In the genomic region with DNA sequence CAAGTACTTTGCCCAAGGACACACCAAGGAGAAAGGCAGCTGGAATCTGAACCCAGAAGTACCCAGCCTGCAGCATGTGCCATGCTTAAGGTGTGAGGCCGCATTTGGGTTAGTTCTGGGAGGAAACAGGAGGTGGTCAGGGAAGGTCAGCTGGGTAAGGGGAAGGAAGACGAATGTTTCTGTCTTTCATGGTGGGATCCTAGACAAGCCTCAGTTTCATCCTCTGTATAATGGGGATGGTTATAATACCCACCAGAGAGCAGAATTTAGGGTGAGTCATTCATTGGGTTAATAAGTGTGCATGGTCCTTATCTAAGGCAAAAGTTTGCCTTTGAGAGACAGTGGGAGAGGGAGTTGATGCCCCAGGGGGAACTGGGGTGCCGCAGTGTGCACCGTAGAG, we compare ENCODE assay signal across 20 cellular contexts. TPM values are rescaled to one million over a fixed set of nuclear protein-coding genes. Genes with fewer than 3 reads are reported as not detected.
A peak's percentile ranks its signal among the peaks of the same experiment; 100 is the strongest.
DNase-seq lines count a peak whose midpoint lies in the region; ATAC-seq, FAIRE-seq and TF ChIP-seq lines count a peak whose summit lies in the region.
"Had no signal": no experiment of that assay in that cellular context is flagged by ENCODE, and none has a peak within 500 bp of the region (broad histone marks: within the 10 kb centered on the region; RNA-seq: fewer than 3 reads in every experiment).

No MANE protein-coding gene starts in this region.

- TF ChIP-seq CTCF in A549 (IDR thresholded peaks at IDR 0.05) (no peak), dorsolateral prefrontal cortex (IDR thresholded peaks at IDR 0.05 in 54 of 56, conservative IDR thresholded peaks at IDR 0.05 in 2 of 56; ENCODE audit: low read depth in 1 of 56, partially characterized antibody in 56 of 56) (no peak), nephron (IDR thresholded peaks at IDR 0.05; ENCODE audit: unreplicated experiment in 3 of 3) (no peak), lower leg skin (IDR thresholded peaks at IDR 0.05) (no peak)

- H3K27me3 Mint-ChIP-seq in T-helper 17 cell (no peaks in the 10 kb centered on the region), nephron (ENCODE audit: low read depth) (peaks cover 22% of the 10 kb centered on the region)
- H3K27me3 Mint-ChIP-seq in T-helper 2 cell treated with Interferon-gamma antibody and Interleukin-4, amounts not matched to agents 5 μg/mL and 100 μg/mL, for 36 hours (ENCODE audit: low read depth): peaks cover 4% of the 10 kb centered on the region

- H3K4me2 ChIP-seq in A549: no peak overlapping the region

- peaks cover 5% of the 10 kb centered on the region for H3K4me1 ChIP-seq in A549

- H3K27ac Mint-ChIP-seq in T-helper 17 cell (no peak overlapping the region), nephron (no peak overlapping the region)
- no peak overlapping the region for H3K27ac Mint-ChIP-seq in T-helper 2 cell treated with Interferon-gamma antibody and Interleukin-4, amounts not matched to agents 5 μg/mL and 100 μg/mL, for 36 hours

- H3K27me3 ChIP-seq in dorsolateral prefrontal cortex: no peaks in the 10 kb centered on the region
- H3K27me3 ChIP-seq: Peyer's patch, SJSA1 had no signal

- ATAC-seq in A549: no peak
- ATAC-seq in T-helper 17 cell: no peak
- ATAC-seq in GM18498 (IDR thresholded peaks at IDR 0.05; ENCODE audit: unreplicated experiment): no peak
- ATAC-seq: HCT116 had no signal

- 97% methylated on average over 4 of the region's 4 CpGs for WGBS in A549 (ENCODE audit: missing lambda C conversion rate)
- WGBS in lower leg skin, 2 donors: 93 to 98% methylated on average over 4 of the region's 4 CpGs

- no peak overlapping the region for H3K27ac ChIP-seq in A549
- peak overlapping the region in 42 of 59 donors; percentile 2 to 86 (median 72) for H3K27ac ChIP-seq in dorsolateral prefrontal cortex
- H3K27ac ChIP-seq: GM23248, Peyer's patch, SJSA1 had no signal

- POLR2A ChIA-PET in A549 (lab: Yijun Ruan, JAX): no interaction called here

- TF ChIP-seq POLR2A in A549 (IDR thresholded peaks at IDR 0.05; ENCODE audit: low read length): no peak
- TF ChIP-seq POLR2A in lower leg skin (IDR thresholded peaks at IDR 0.05): no peak

- no peak for TF ChIP-seq RAD21 in A549 (conservative IDR thresholded peaks at IDR 0.05 in 1 of 2, IDR thresholded peaks at IDR 0.05 in 1 of 2)

- CTCF ChIA-PET in A549 (lab: Yijun Ruan, JAX): interaction anchor here (0.5 to 7.2 kb wide), 6 partner anchors 9 to 266 kb away, joined by 3 to 67 read pairs (median 4); no protein-coding TSS in a partner anchor

- TF ChIP-seq EP300 in A549 (IDR thresholded peaks at IDR 0.05): no peak

- H3K9me3 ChIP-seq in A549: no peaks in the 10 kb centered on the region
- no peaks in the 10 kb centered on the region for H3K9me3 ChIP-seq in T-helper 17 cell (ENCODE audit: control insufficient read depth, low read length, poor library complexity, severe bottlenecking)
- H3K9me3 ChIP-seq: Peyer's patch, SJSA1 had no signal

- H3K36me3 Mint-ChIP-seq in T-helper 17 cell (ENCODE audit: low read depth): peaks cover 3% of the 10 kb centered on the region
- peaks cover 4% of the 10 kb centered on the region for H3K36me3 Mint-ChIP-seq in nephron (ENCODE audit: low read depth)
- H3K36me3 Mint-ChIP-seq in T-helper 2 cell treated with Interferon-gamma antibody and Interleukin-4, amounts not matched to agents 5 μg/mL and 100 μg/mL, for 36 hours (ENCODE audit: low read depth): peaks cover 11% of the 10 kb centered on the region

- intact Hi-C loops in dorsolateral prefrontal cortex (cut with DNase I): loop anchor here (5.0 kb wide), 2 partner anchors 97 to 117 kb away; partner anchors contain the start of gene MYPOP (in 1 of the 2)
- intact Hi-C loops in lower leg skin (cut with DNase I; ENCODE audit: low total_unique reads): no loop called here

- peaks cover 29% of the 10 kb centered on the region for H3K4me1 Mint-ChIP-seq in T-helper 17 cell
- peaks cover 26% of the 10 kb centered on the region for H3K4me1 Mint-ChIP-seq in nephron
- peaks cover 28% of the 10 kb centered on the region for H3K4me1 Mint-ChIP-seq in T-helper 2 cell treated with Interferon-gamma antibody and Interleukin-4, amounts not matched to agents 5 μg/mL and 100 μg/mL, for 36 hours (ENCODE audit: low read depth)

- DNase-seq in A549 (ENCODE audit: low read depth in 1 of 2, low spot score in 1 of 2): no peak
- no peak for DNase-seq in T-helper 17 cell
- no peak for DNase-seq in dorsolateral prefrontal cortex
- no peak for DNase-seq in T-helper 2 cell treated with Interferon-gamma antibody and Interleukin-4, amounts not matched to agents 5 μg/mL and 100 μg/mL, for 36 hours (ENCODE audit: low spot score)
- no peak for DNase-seq in COLO668 (lab: John Stamatoyannopoulos, UW; ENCODE audit: unreplicated experiment)
- no peak for DNase-seq in lower leg skin (ENCODE audit: low spot score in 2 of 2)
- DNase-seq: DMS79 treated with DMSO at 0.1 percent for 48 hours, GM23248, NCI-H1105, NCI-H1694, NCI-H2081 treated with DMSO at 0.1 percent for 48 hours, Peyer's patch had no signal

- H3K4me3 Mint-ChIP-seq in T-helper 17 cell: peak overlapping the region; percentile 47
- H3K4me3 Mint-ChIP-seq in nephron: peak overlapping the region in 2 of 3 experiments; percentile 22 to 79
- no peak overlapping the region for H3K4me3 Mint-ChIP-seq in T-helper 2 cell treated with Interferon-gamma antibody and Interleukin-4, amounts not matched to agents 5 μg/mL and 100 μg/mL, for 36 hours

- H3K4me3 ChIP-seq in A549 (no peak overlapping the region), dorsolateral prefrontal cortex (peak overlapping the region in 9 of 59 donors; percentile 52 to 65 (median 62)), lower leg skin (ENCODE audit: low read depth, poor library complexity, severe bottlenecking) (no peak overlapping the region)
- H3K4me3 ChIP-seq: GM23248, Peyer's patch, SJSA1 had no signal

- no peak for FAIRE-seq in A549 (lab: Jason Lieb, UNC)
- FAIRE-seq: GM19239 had no signal

- H3K9me3 Mint-ChIP-seq in nephron: no peaks in the 10 kb centered on the region
- no peaks in the 10 kb centered on the region for H3K9me3 Mint-ChIP-seq in T-helper 2 cell treated with Interferon-gamma antibody and Interleukin-4, amounts not matched to agents 5 μg/mL and 100 μg/mL, for 36 hours

TF ChIP-seq in A549, 52 proteins besides CTCF, POLR2A, EP300 and RAD21:
- TF ChIP-seq KDM1A (IDR thresholded peaks at IDR 0.05; ENCODE audit: low read depth) (0 out of 2 replicates have a peak, but pooled peaks have one; percentile 60), HOXB13 (CRISPR knock-in tag; IDR thresholded peaks at IDR 0.05; ENCODE audit: low read depth) (no peak)
- TF ChIP-seq, protein P1, sequence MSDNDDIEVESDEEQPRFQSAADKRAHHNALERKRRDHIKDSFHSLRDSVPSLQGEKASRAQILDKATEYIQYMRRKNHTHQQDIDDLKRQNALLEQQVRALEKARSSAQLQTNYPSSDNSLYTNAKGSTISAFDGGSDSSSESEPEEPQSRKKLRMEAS (IDR thresholded peaks at IDR 0.05): no peak

RNA-seq across cellular contexts. Expression of gene CCDC61, which starts 3.6 kb away (rescaled TPM):
- polyA plus RNA-seq in A549 (2011; rRNA removed) (3.2 and 4.1 TPM in 2 replicates), A549 (2017; fragmentation: RNase III; extraction: RNeasy Plus Mini Kit Qiagen cat#74134 plus additional on column Dnase treatment) (6.9 to 9.0 TPM (median 8.2 TPM) in 3 replicates)
- polyA plus RNA-seq in A549 (2012; cell fraction: cytosol; rRNA removed): 6.9 and 8.2 TPM in 2 replicates
- polyA plus RNA-seq in A549 (2012; cell fraction: nucleus; rRNA removed): 17.3 and 20.1 TPM in 2 replicates
- 6.7 and 11.7 TPM in 2 replicates for polyA minus RNA-seq in A549 (2011; rRNA and poly(A)+ RNA removed)
- total RNA-seq in T-helper 17 cell (10 to 100 TPM; 13.5 to 15.6 TPM), dorsolateral prefrontal cortex (10 to 100 TPM; 19.7 to 65.4 (median 34.3) TPM), lower leg skin (10 to 100 TPM in 2 of 4 donors, 1 to 10 TPM in 2; 7.2 to 14.4 (median 10.4) TPM)

RNA-seq across cellular contexts. Expression of gene PGLYRP1, which starts 24.0 kb away (rescaled TPM):
- polyA plus RNA-seq in A549 (2011; rRNA removed): not detected in 2 replicates
- polyA plus RNA-seq in A549 (2012; cell fraction: cytosol; rRNA removed): not detected in 2 replicates
- polyA plus RNA-seq in A549 (2012; cell fraction: nucleus; rRNA removed): not detected in 2 replicates
- polyA plus RNA-seq in A549 (2017; fragmentation: RNase III; extraction: RNeasy Plus Mini Kit Qiagen cat#74134 plus additional on column Dnase treatment): not detected in 3 replicates
- polyA minus RNA-seq in A549 (2011; rRNA and poly(A)+ RNA removed): not detected in 2 replicates
- not detected for total RNA-seq in T-helper 17 cell
- total RNA-seq in dorsolateral prefrontal cortex: 1 to 10 TPM in 5 of 120 experiments, under 1 TPM in 5, not detected in 110; 0.65 to 1.8 (median 1.0) TPM
- not detected for total RNA-seq in lower leg skin
- total RNA-seq: A172, GM23248, NCI-H460, Peyer's patch, SJSA1 had no signal
- polyA plus RNA-seq: BJ, GM23248 had no signal

RNA-seq across cellular contexts. Expression of gene NOVA2, which starts 25.2 kb away (rescaled TPM):
- polyA plus RNA-seq in A549 (2011; rRNA removed) (0.06 and 0.17 TPM in 2 replicates), A549 (2017; fragmentation: RNase III; extraction: RNeasy Plus Mini Kit Qiagen cat#74134 plus additional on column Dnase treatment) (0.13 to 0.30 TPM (median 0.24 TPM) in 3 replicates)
- 0.03 and 0.04 TPM in 2 replicates for polyA plus RNA-seq in A549 (2012; cell fraction: cytosol; rRNA removed)
- polyA plus RNA-seq in A549 (2012; cell fraction: nucleus; rRNA removed): 0.07 and 0.09 TPM in 2 replicates
- 0.24 and 0.25 TPM in 2 replicates for polyA minus RNA-seq in A549 (2011; rRNA and poly(A)+ RNA removed)
- total RNA-seq in T-helper 17 cell (not detected), dorsolateral prefrontal cortex (10 to 100 TPM; 41.1 to 95.4 (median 71.8) TPM), lower leg skin (under 1 TPM; 0.25 to 0.91 (median 0.66) TPM)
- total RNA-seq: GM23248, NCI-H460, SJSA1 had no signal
- polyA plus RNA-seq: GM23248 had no signal

RNA-seq across cellular contexts. Expression of gene IGFL4, which starts 42.0 kb away (rescaled TPM):
- 1.7 and 2.4 TPM in 2 replicates for polyA plus RNA-seq in A549 (2011; rRNA removed)
- 0.03 TPM in 2 replicates for polyA plus RNA-seq in A549 (2012; cell fraction: cytosol; rRNA removed)
- 0.40 and 0.66 TPM in 2 replicates for polyA plus RNA-seq in A549 (2012; cell fraction: nucleus; rRNA removed)
- 1.3 to 3.1 TPM (median 2.8 TPM) in 3 replicates for polyA plus RNA-seq in A549 (2017; fragmentation: RNase III; extraction: RNeasy Plus Mini Kit Qiagen cat#74134 plus additional on column Dnase treatment)
- 0.83 and 1.7 TPM in 2 replicates for polyA minus RNA-seq in A549 (2011; rRNA and poly(A)+ RNA removed)
- not detected for total RNA-seq in T-helper 17 cell
- 10 to 100 TPM in 94 of 120 experiments, 1 to 10 TPM in 26; 6.0 to 28.7 (median 12.4) TPM for total RNA-seq in dorsolateral prefrontal cortex
- total RNA-seq in lower leg skin: 1 to 10 TPM in 3 of 4 donors, under 1 TPM in 1; 0.80 to 5.5 (median 2.7) TPM
- total RNA-seq: A172, GM23248, Peyer's patch, SJSA1 had no signal
- polyA plus RNA-seq: BJ, GM23248 had no signal

Comparison
In these comparisons a context has a peak if more than half of its experiments do, and no peak if none do; other contexts are left out.
1. H3K27ac ChIP-seq: peak in dorsolateral prefrontal cortex (42 of 59); none in A549 (0 of 2).
2. RNA of gene NOVA2, which starts 25.2 kb away (total RNA-seq): 41.1 to 95.4 TPM in dorsolateral prefrontal cortex; 0.25 to 0.91 TPM in lower leg skin and not detected in T-helper 17 cell; every median in the first group is over 10 times any median in the second.